8 cellular contexts compared by ENCODE assay signal in the genomic region with DNA sequence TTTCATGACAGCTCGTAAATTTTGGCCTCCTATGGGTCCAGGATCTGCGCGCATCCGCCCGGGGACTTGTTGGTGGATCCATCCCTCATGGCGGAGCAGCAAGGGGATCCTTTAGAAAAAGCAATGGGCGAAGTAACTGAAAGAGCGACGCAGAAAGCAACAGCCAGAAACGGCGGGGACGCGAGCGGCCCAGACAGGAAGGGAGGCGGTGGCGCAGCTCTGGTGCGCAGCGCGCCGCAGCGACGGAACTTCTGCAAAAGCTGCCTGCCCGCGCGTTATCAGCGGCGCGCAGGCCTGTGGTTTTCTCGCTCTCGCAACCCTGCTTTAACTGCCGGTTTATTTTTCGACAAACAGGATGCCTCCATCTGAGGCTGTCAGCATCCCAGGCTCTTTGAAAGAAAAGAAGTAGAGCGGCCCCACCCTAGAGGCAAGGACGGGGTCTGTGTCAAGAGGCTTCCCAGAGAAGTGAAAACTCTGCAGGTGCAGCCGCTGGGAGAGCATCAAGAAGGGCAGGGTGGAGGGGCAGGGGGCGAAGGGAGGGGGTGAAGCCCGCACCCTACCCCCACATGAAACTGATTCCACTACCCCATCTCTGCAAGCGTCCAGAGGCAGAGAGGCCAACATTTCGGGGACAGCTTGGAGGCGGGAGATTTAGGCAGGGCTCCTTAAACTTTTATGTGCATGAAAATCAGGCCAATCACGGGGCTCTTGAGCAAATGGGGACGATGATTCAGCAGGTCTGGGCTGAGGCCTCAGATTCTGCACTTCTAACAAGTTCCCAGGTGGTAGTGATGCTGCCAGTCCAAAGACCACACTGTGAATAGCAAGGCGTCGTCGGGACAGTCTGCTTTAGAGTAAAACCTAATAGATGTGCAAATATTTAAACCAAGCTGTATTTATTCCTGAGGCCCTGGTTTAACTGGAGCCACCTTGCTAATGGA. TPM values are rescaled to one million over a fixed set of nuclear protein-coding genes. Genes with fewer than 3 reads are reported as not detected.
A peak's percentile ranks its signal among the peaks of the same experiment; 100 is the strongest.
DNase-seq lines count a peak whose midpoint lies in the region.

No MANE protein-coding gene starts in this region.

- DNase-seq in GM03348 (ENCODE audit: low spot score) (peak; percentile 43), H7 (peak; percentile 66), NOMO-1 treated with dmso at 0.1 percent for 144 hours (lab: John Stamatoyannopoulos, UW; ENCODE audit: unreplicated experiment) (peak; percentile 96), activated T-helper 1 cell treated with Interleukin-2 at 50 U/mL for 16 hours (ENCODE audit: low read depth) (peak; percentile 82), head of caudate nucleus (peak in 38 of 42 donors; percentile 11 to 66 (median 38)), posterior vena cava (ENCODE audit: low spot score) (peak; percentile 93), NCI-H1694 (lab: John Stamatoyannopoulos, UW) (no peak), SK-N-DZ (ENCODE audit: low spot score) (no peak)

- no peaks in the 10 kb centered on the region for H3K36me3 ChIP-seq in H7 (replicated peaks; ENCODE audit: control insufficient read depth, insufficient read depth, low read length)

- intact Hi-C loops in head of caudate nucleus (cut with DNase I) (no loop called here), posterior vena cava (cut with DNase I) (no loop called here)

- no peaks in the 10 kb centered on the region for H3K27me3 ChIP-seq in H7 (ENCODE audit: control insufficient read depth, insufficient read depth, low read length)

- H3K4me3 ChIP-seq in H7 (ENCODE audit: insufficient read depth, low read depth, low read length), result peak overlapping the region; percentile 20; the same call in 1 of the 2 replicates

RNA-seq across cellular contexts. Expression of gene RUNX1, which starts 22.2 kb away (rescaled TPM):
- total RNA-seq in H7 (2014; rRNA removed; shearing (Covaris generic)), result 0.48 and 0.55 TPM in 2 replicates
- 10 to 100 TPM; 39.6 to 59.3 TPM for total RNA-seq in posterior vena cava
- not detected in 2 replicates for polyA plus RNA-seq in SK-N-DZ (2014; cell fraction: cytosol; rRNA removed)
- polyA plus RNA-seq in SK-N-DZ (2014; cell fraction: nucleus; rRNA removed), result not detected in 2 replicates

Comparison
In these comparisons a context has a peak if more than half of its experiments do, and no peak if none do; other contexts are left out.
1. DNase-seq: peak in GM03348 (single experiment), H7 (single experiment), NOMO-1 treated with dmso at 0.1 percent for 144 hours (single experiment), activated T-helper 1 cell treated with Interleukin-2 at 50 U/mL for 16 hours (single experiment), head of caudate nucleus (38 of 42) and posterior vena cava (single experiment); none in NCI-H1694 (single experiment) and SK-N-DZ (single experiment).
2. RNA of gene RUNX1, which starts 22.2 kb away (total RNA-seq): 39.6 to 59.3 TPM in posterior vena cava; 0.48 to 0.55 TPM in H7; every median in the first group is over 10 times any median in the second.